8 cellular contexts compared by ENCODE assay signal in genomic region chr10:6401562-6402348, GRCh38.
A peak's percentile ranks its signal among the peaks of the same experiment; 100 is the strongest.
DNase-seq lines count a peak whose midpoint lies in the region; ATAC-seq and TF ChIP-seq lines count a peak whose summit lies in the region.

No MANE protein-coding gene starts in this region.

- peak overlapping the region; percentile 38 for H2AFZ ChIP-seq in IMR-90 (replicated peaks; ENCODE audit: low read length, poor library complexity)
- H2AFZ ChIP-seq in OCI-LY7 (ENCODE audit: low read length) = peak overlapping the region; percentile 88; the same call in 1 of the 2 replicates

- H3K4me2 ChIP-seq in IMR-90 (ENCODE audit: low read depth, low read length) (peak overlapping the region; percentile 42), OCI-LY7 (ENCODE audit: low read length) (peak overlapping the region; percentile 63)

- DNase-seq in COR-L47 (lab: John Stamatoyannopoulos, UW) (peak; percentile 38), IMR-90 (peak; percentile 92), OCI-LY7 (ENCODE audit: low spot score) (peak; percentile 88), fibroblast of the conjunctiva (ENCODE audit: low read depth) (peak; percentile 85), thoracic aorta (ENCODE audit: low spot score) (peak; percentile 61)
- peak; percentile 28 for DNase-seq in activated effector memory CD4-positive, alpha-beta T cell treated with Interleukin-2 at 50 U/mL for 16 hours
- peak; percentile 71 for DNase-seq in natural killer cell treated with Interleukin-12 subunit alpha and Interleukin-12 subunit beta and Interleukin-15 and Interleukin-18, amount 100 ng/mL, for 72 hours (ENCODE audit: low spot score)

- H2AK9ac ChIP-seq in IMR-90 (replicated peaks; ENCODE audit: low read depth, low read length, poor library complexity) = no peak overlapping the region

- H2BK20ac ChIP-seq in IMR-90 (ENCODE audit: low read depth, low read length) = peak overlapping the region; percentile 58

- no peaks in the 10 kb centered on the region for H3K36me3 Mint-ChIP-seq in natural killer cell treated with Interleukin-12 subunit alpha and Interleukin-12 subunit beta and Interleukin-15 and Interleukin-18, amount 100 ng/mL, for 72 hours

- no peaks in the 10 kb centered on the region for H3K9me3 Mint-ChIP-seq in natural killer cell treated with Interleukin-12 subunit alpha and Interleukin-12 subunit beta and Interleukin-15 and Interleukin-18, amount 100 ng/mL, for 72 hours

- POLR2A ChIA-PET in IMR-90 (lab: Charles Lee; ENCODE audit: unreplicated experiment) (interaction anchor here (0.6 to 1.5 kb wide), 3 partner anchors 199 to 519 kb away, joined by 3 to 19 read pairs (median 3); partner anchors contain the start of gene PFKFB3), OCI-LY7 (lab: Charles Lee) (interaction anchor here (0.5 to 6.3 kb wide), 15 partner anchors 16 to 940 kb away, joined by 3 to 46 read pairs (median 3); partner anchors contain the start of gene PFKFB3)

- no peak overlapping the region; the same call in 1 of the 2 replicates for H4K91ac ChIP-seq in IMR-90 (ENCODE audit: insufficient read depth, low read depth, low read length)

- no peak overlapping the region for H3K14ac ChIP-seq in IMR-90 (replicated peaks; ENCODE audit: low read depth, low read length)

- H2BK15ac ChIP-seq in IMR-90 (ENCODE audit: low read depth, low read length) = peak overlapping the region; percentile 45; the same call in 1 of the 3 replicates

- in situ Hi-C loops in IMR-90 (cut with MboI; ENCODE audit: low sequenced_read_pairs) = no loop called here

- CTCF ChIA-PET in IMR-90 (lab: Yijun Ruan, JAX) (interaction anchor here (0.6 to 3.8 kb wide), 36 partner anchors 9 to 996 kb away, joined by 3 to 42 read pairs (median 4); partner anchors contain the start of gene PFKFB3), OCI-LY7 (lab: Charles Lee; ENCODE audit: unreplicated experiment) (interaction anchor here (0.7 to 2.2 kb wide), 8 partner anchors 13 to 250 kb away, joined by 3 to 17 read pairs (median 5); partner anchors contain the start of gene PFKFB3)

- H3K9me3 ChIP-seq in IMR-90 (ENCODE audit: control insufficient read depth, insufficient read depth, low read length) = no peaks in the 10 kb centered on the region
- H3K9me3 ChIP-seq in OCI-LY7 (ENCODE audit: low read length) = no peaks in the 10 kb centered on the region
- H3K9me3 ChIP-seq in thoracic aorta = no peaks in the 10 kb centered on the region

- H3K4ac ChIP-seq in IMR-90 (ENCODE audit: low read depth, low read length) = peak overlapping the region; percentile 98; the same call in 1 of the 2 replicates

- H2BK5ac ChIP-seq in IMR-90 (ENCODE audit: low read depth, low read length, poor library complexity, severe bottlenecking) = peak overlapping the region; percentile 70

- H3K56ac ChIP-seq in IMR-90 (ENCODE audit: extremely low read depth, insufficient read depth, low read length) = peak overlapping the region; percentile 83; the same call in 1 of the 2 replicates

- 0 out of 2 replicates have a peak overlapping the region, but pooled peaks have one; percentile 14 for H3K18ac ChIP-seq in IMR-90 (ENCODE audit: low read depth, low read length)

- H4K20me1 ChIP-seq in IMR-90 (ENCODE audit: insufficient read depth, low read length) = no peaks in the 10 kb centered on the region
- H4K20me1 ChIP-seq in OCI-LY7 (ENCODE audit: insufficient read depth, low read length) = no peaks in the 10 kb centered on the region

- H3K79me1 ChIP-seq in IMR-90 (ENCODE audit: low read depth in 1 of 2, low read length in 2 of 2) = peaks cover 4 to 11% of the 10 kb centered on the region in 2 experiments

- peaks cover 0 to 7% of the 10 kb centered on the region in 2 donors for H3K27me3 Mint-ChIP-seq in natural killer cell treated with Interleukin-12 subunit alpha and Interleukin-12 subunit beta and Interleukin-15 and Interleukin-18, amount 100 ng/mL, for 72 hours

- peak overlapping the region; percentile 20 for H3K9ac ChIP-seq in IMR-90 (ENCODE audit: low read depth, low read length)

- intact Hi-C loops in IMR-90 (cut with micrococcal nuclease) (loop anchor here (1.0 to 2.0 kb wide), 6 partner anchors 199 to 453 kb away; partner anchors contain the start of gene PFKFB3), OCI-LY7 (cut with micrococcal nuclease; ENCODE audit: unreplicated experiment) (loop anchor here (1.0 to 10.0 kb wide), 7 partner anchors 53 to 457 kb away; partner anchors contain the start of genes PFKFB3 and RBM17)

- H3K27ac ChIP-seq in IMR-90 (ENCODE audit: insufficient read depth, low read length) (peak overlapping the region; percentile 46; the same call in 1 of the 2 replicates), OCI-LY7 (ENCODE audit: low read depth, low read length, poor library complexity, severe bottlenecking) (no peak overlapping the region), thoracic aorta (peak overlapping the region; percentile 64 to 71)

- dilution Hi-C loops in IMR-90 (cut with HindIII; ENCODE audit: low sequenced_read_pairs, unreplicated experiment) = no loop called here

- H3K27me3 ChIP-seq in IMR-90 (ENCODE audit: control insufficient read depth, insufficient read depth, low read length) (no peaks in the 10 kb centered on the region; the same call in 1 of the 2 replicates), thoracic aorta (replicated peaks; ENCODE audit: insufficient read depth) (no peaks in the 10 kb centered on the region)

- WGBS in IMR-90 (ENCODE audit: extremely low coverage in 2 of 2, insufficient read length in 1 of 2), 2 experiments = 18% methylated on average over 4 of the region's 18 CpGs; no CpG with 5 or more reads in 1 of the 2 experiments

- H2AK5ac ChIP-seq in IMR-90 (ENCODE audit: low read depth, low read length) = no peak overlapping the region

- TF ChIP-seq POLR2A in IMR-90 (IDR thresholded peaks at IDR 0.05; ENCODE audit: low read depth, low read length) = peak; percentile 52; the same call in 1 of the 2 replicates

- H3K4me3 ChIP-seq in IMR-90 (ENCODE audit: insufficient read depth, low read depth, low read length) (peak overlapping the region; percentile 3; the same call in 1 of the 2 replicates), OCI-LY7 (ENCODE audit: low read depth, low read length, poor library complexity, severe bottlenecking) (peak overlapping the region; percentile 29), thoracic aorta (peak overlapping the region; percentile 58)

- BruUV-seq in IMR-90 (replicated peaks; lab: Mats Ljungman, UMichigan) (no TSS peak), OCI-LY7 (replicated peaks; lab: Mats Ljungman, UMichigan) (no TSS peak)

- peak overlapping the region; percentile 6 to 80 for H3K27ac Mint-ChIP-seq in natural killer cell treated with Interleukin-12 subunit alpha and Interleukin-12 subunit beta and Interleukin-15 and Interleukin-18, amount 100 ng/mL, for 72 hours

- H3K9me1 ChIP-seq in IMR-90 (ENCODE audit: insufficient read depth, low read length) = peaks cover 18% of the 10 kb centered on the region

- H4K8ac ChIP-seq in IMR-90 (ENCODE audit: low read depth in 2 of 2, low read length in 2 of 2) = peak overlapping the region in 1 of 2 experiments; percentile 52; a peak in 1 of 4 replicates

- H3K9me2 ChIP-seq in OCI-LY7 (ENCODE audit: insufficient read depth, low read length) = no peaks in the 10 kb centered on the region

- TF ChIP-seq RAD21 in IMR-90 (IDR thresholded peaks at IDR 0.05; ENCODE audit: low read length) = peak; percentile 91

- ATAC-seq in GM21381 (IDR thresholded peaks at IDR 0.05; ENCODE audit: unreplicated experiment) (peak; percentile 91), IMR-90 (ENCODE audit: low read depth) (peak; percentile 86), thoracic aorta (ENCODE audit: insufficient number of reproducible peaks, low FRiP score, low read depth) (peak; percentile 83)
- ATAC-seq in natural killer cell treated with Interleukin-12 subunit alpha and Interleukin-12 subunit beta and Interleukin-15 and Interleukin-18, amount 100 ng/mL, for 72 hours = peak; percentile 87 to 93

- no peak overlapping the region for H4K5ac ChIP-seq in IMR-90 (ENCODE audit: low read depth, low read length)

- H3K4me3 Mint-ChIP-seq in natural killer cell treated with Interleukin-12 subunit alpha and Interleukin-12 subunit beta and Interleukin-15 and Interleukin-18, amount 100 ng/mL, for 72 hours = peak overlapping the region; percentile 40

- peak overlapping the region; percentile 71 for H2BK120ac ChIP-seq in IMR-90 (ENCODE audit: low read depth, low read length)

- no peaks in the 10 kb centered on the region for H3K79me2 ChIP-seq in OCI-LY7 (ENCODE audit: insufficient read depth, low read depth, low read length)

- H3K36me3 ChIP-seq in IMR-90 (ENCODE audit: control insufficient read depth, insufficient read depth, low read length) (no peaks in the 10 kb centered on the region), OCI-LY7 (ENCODE audit: insufficient read depth, low read length) (no peaks in the 10 kb centered on the region), thoracic aorta (no peaks in the 10 kb centered on the region)

- peaks cover 30 to 39% of the 10 kb centered on the region in 2 donors for H3K4me1 Mint-ChIP-seq in natural killer cell treated with Interleukin-12 subunit alpha and Interleukin-12 subunit beta and Interleukin-15 and Interleukin-18, amount 100 ng/mL, for 72 hours (ENCODE audit: low read depth in 2 of 2)

- H3K23ac ChIP-seq in IMR-90 (ENCODE audit: low read depth, low read length) = no peak overlapping the region

- TF ChIP-seq CTCF in IMR-90 (conservative IDR thresholded peaks at IDR 0.05; ENCODE audit: low read depth, low read length) (peak; percentile 83), OCI-LY7 (conservative IDR thresholded peaks at IDR 0.05; ENCODE audit: low read length) (peak; percentile 90), thoracic aorta (IDR thresholded peaks at IDR 0.05) (peak; percentile 66)

- peaks cover 19% of the 10 kb centered on the region for H3K4me1 ChIP-seq in IMR-90 (ENCODE audit: control insufficient read depth, insufficient read depth, low read length)
- H3K4me1 ChIP-seq in OCI-LY7 (ENCODE audit: insufficient read depth, low read length, poor library complexity, severe bottlenecking) = peaks cover 40% of the 10 kb centered on the region
- H3K4me1 ChIP-seq in thoracic aorta (ENCODE audit: control insufficient read depth in 1 of 2, low read depth in 2 of 2) = peaks cover 18 to 32% of the 10 kb centered on the region in 2 donors

TF ChIP-seq in IMR-90, 13 proteins besides CTCF, POLR2A, EP300 and RAD21 (continues in another document):
- TF ChIP-seq MAFK (IDR thresholded peaks at IDR 0.05; ENCODE audit: low read depth, low read length) = peak; percentile 76
- peak; percentile 58; the same call in 1 of the 2 replicates for TF ChIP-seq FOS (IDR thresholded peaks at IDR 0.05; ENCODE audit: low read depth, low read length)
- TF ChIP-seq ELK1 (IDR thresholded peaks at IDR 0.05; ENCODE audit: borderline replicate concordance, low read depth, low read length) = no peak
- no peak for TF ChIP-seq CHD1 (IDR thresholded peaks at IDR 0.05; ENCODE audit: low read depth, low read length)

Comparison
In these comparisons a context has a peak if more than half of its experiments do, and no peak if none do; other contexts are left out.
1. DNase-seq: peak in every context shown above with its lines; median percentile 92 in IMR-90; 88 in OCI-LY7; 85 in fibroblast of the conjunctiva; 71 in natural killer cell treated with Interleukin-12 subunit alpha and Interleukin-12 subunit beta and Interleukin-15 and Interleukin-18, amount 100 ng/mL, for 72 hours; 61 in thoracic aorta; 38 in COR-L47; 28 in activated effector memory CD4-positive, alpha-beta T cell treated with Interleukin-2 at 50 U/mL for 16 hours.
2. H3K4me3 ChIP-seq: peak in every context shown above with its lines; median percentile 58 in thoracic aorta; 29 in OCI-LY7; 3 in IMR-90.